9 cellular contexts compared by ENCODE assay signal in the genomic region with DNA sequence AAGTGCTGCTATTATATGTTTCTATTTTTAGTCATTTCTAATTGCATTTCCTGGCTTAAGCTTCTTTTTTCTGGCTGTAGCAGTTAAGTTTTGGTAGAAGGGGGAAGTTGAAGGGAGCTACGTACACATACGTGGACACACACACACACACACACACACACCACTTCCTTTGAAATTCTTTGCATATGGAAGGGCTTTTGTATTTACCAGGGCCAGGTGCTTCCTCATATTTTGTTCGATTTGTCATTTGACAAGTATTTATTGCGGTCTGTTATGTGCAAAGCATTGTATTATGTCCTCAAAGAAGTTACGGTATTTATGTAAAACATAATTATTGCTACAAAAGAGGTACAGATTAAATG.
DNase-seq lines count a peak whose midpoint lies in the region; FAIRE-seq and TF ChIP-seq lines count a peak whose summit lies in the region.
"Had no signal": no experiment of that assay in that cellular context is flagged by ENCODE, and none has a peak within 500 bp of the region (broad histone marks: within the 10 kb centered on the region; RNA-seq: fewer than 3 reads in every experiment).

No MANE protein-coding gene starts in this region.

- H3K4me1 Mint-ChIP-seq in chondrocyte (ENCODE audit: low read depth) (peaks cover 27% of the 10 kb centered on the region), nephron (no peaks in the 10 kb centered on the region)

- H3K4me3 Mint-ChIP-seq in chondrocyte (ENCODE audit: unreplicated experiment) = no peak overlapping the region
- no peak overlapping the region for H3K4me3 Mint-ChIP-seq in nephron

- H3K36me3 Mint-ChIP-seq in chondrocyte (ENCODE audit: low read depth) (no peaks in the 10 kb centered on the region), nephron (ENCODE audit: low read depth) (no peaks in the 10 kb centered on the region)

- peak; percentile 68 for FAIRE-seq in GM19239 (lab: Jason Lieb, UNC)

- H3K27ac Mint-ChIP-seq in chondrocyte (ENCODE audit: unreplicated experiment) (peak overlapping the region; percentile 84), nephron (peak overlapping the region in 2 of 3 experiments; percentile 6 to 23)

- no peak for TF ChIP-seq CTCF in chondrocyte (IDR thresholded peaks at IDR 0.05)
- TF ChIP-seq CTCF in nephron (IDR thresholded peaks at IDR 0.05; ENCODE audit: unreplicated experiment in 3 of 3) = no peak

- H3K9me3 Mint-ChIP-seq in chondrocyte (ENCODE audit: low read depth) (no peaks in the 10 kb centered on the region), nephron (no peaks in the 10 kb centered on the region)

- no peaks in the 10 kb centered on the region for H3K27me3 Mint-ChIP-seq in chondrocyte (ENCODE audit: low read depth)
- H3K27me3 Mint-ChIP-seq in nephron (ENCODE audit: low read depth) = no peaks in the 10 kb centered on the region

- DNase-seq in GM19239 (ENCODE audit: insufficient read length, low spot score) = no peak
- peak; percentile 48 for DNase-seq in NCI-H774 (lab: John Stamatoyannopoulos, UW)
- no peak for DNase-seq in chondrocyte (ENCODE audit: low spot score)
- DNase-seq in NCI-H2029 (lab: John Stamatoyannopoulos, UW) = no peak
- no peak for DNase-seq in T-helper 1 cell
- DNase-seq in NCI-H1048 (lab: John Stamatoyannopoulos, UW) = no peak
- no peak for DNase-seq in globus pallidus (ENCODE audit: low spot score)
- DNase-seq: activated CD4-positive, alpha-beta T cell treated with anti-CD3 and anti-CD28 coated beads, Interleukin-2, amount 50 U/mL, for 1 hour had no signal
